Comparison of ENCODE assay signal across 24 cellular contexts in genomic region chr2:235031686-235032373, GRCh38.
"Had no signal": no experiment of that assay in that cellular context is flagged by ENCODE, and none has a peak within 500 bp of the region (broad histone marks: within the 10 kb centered on the region; RNA-seq: fewer than 3 reads in every experiment).

No MANE protein-coding gene starts in this region.

- H3K4me3 ChIP-seq: coronary artery, gastroesophageal sphincter, lower lobe of right lung, ovary, right lobe of liver, skin epidermis, testis had no signal

- ATAC-seq: activated naive CD4-positive, alpha-beta T cell treated with anti-CD3 and anti-CD28 coated beads, Interleukin-2, amount 50 U/mL, for 72 hours; activated T-helper 17 cell treated with anti-CD3 and anti-CD28 coated beads, Interleukin-2, amount 50 U/mL, for 72 hours; gastroesophageal sphincter; left lobe of liver; lower lobe of right lung; right lobe of liver; T-cell had no signal

- H3K36me3 ChIP-seq: ovary had no signal

- H3K27me3 Mint-ChIP-seq: activated T-cell treated with anti-CD3 and anti-CD28 coated beads, Interleukin-2, amount 50 U/mL, for 24 hours had no signal

- H3K9me3 Mint-ChIP-seq: activated naive CD4-positive, alpha-beta T cell treated with anti-CD3 and anti-CD28 coated beads, Interleukin-2, amount 50 U/mL, for 72 hours; activated T-cell treated with anti-CD3 and anti-CD28 coated beads, Interleukin-2, amount 50 U/mL, for 24 hours; activated T-helper 17 cell treated with anti-CD3 and anti-CD28 coated beads, Interleukin-2, amount 50 U/mL, for 72 hours; central memory CD8-positive, alpha-beta T cell; naive B cell; neural crest cell; T-cell; T-helper 2 cell treated with Interferon-gamma antibody and Interleukin-4, amounts not matched to agents 5 μg/mL and 100 μg/mL, for 36 hours had no signal

- FAIRE-seq: kidney had no signal

- H3K27me3 ChIP-seq: brain microvascular endothelial cell, gastroesophageal sphincter, ovary, right lobe of liver, testis had no signal

- H3K4me3 Mint-ChIP-seq: activated T-cell treated with anti-CD3 and anti-CD28 coated beads, Interleukin-2, amount 50 U/mL, for 24 hours; activated T-helper 17 cell treated with anti-CD3 and anti-CD28 coated beads, Interleukin-2, amount 50 U/mL, for 72 hours; central memory CD8-positive, alpha-beta T cell; neural crest cell; T-cell; T-helper 2 cell treated with Interferon-gamma antibody and Interleukin-4, amounts not matched to agents 5 μg/mL and 100 μg/mL, for 36 hours had no signal

- H3K4me1 Mint-ChIP-seq: activated T-helper 17 cell treated with anti-CD3 and anti-CD28 coated beads, Interleukin-2, amount 50 U/mL, for 72 hours; central memory CD8-positive, alpha-beta T cell had no signal

- H3K27ac ChIP-seq: brain microvascular endothelial cell, coronary artery, gastroesophageal sphincter, lower lobe of right lung, ovary, right lobe of liver, skin epidermis, testis, VCaP had no signal

- H3K36me3 Mint-ChIP-seq: activated naive CD4-positive, alpha-beta T cell treated with anti-CD3 and anti-CD28 coated beads, Interleukin-2, amount 50 U/mL, for 72 hours; naive B cell; T-cell had no signal

- H3K27ac Mint-ChIP-seq: activated T-cell treated with anti-CD3 and anti-CD28 coated beads, Interleukin-2, amount 50 U/mL, for 24 hours; activated T-helper 17 cell treated with anti-CD3 and anti-CD28 coated beads, Interleukin-2, amount 50 U/mL, for 72 hours; T-cell; T-helper 2 cell treated with Interferon-gamma antibody and Interleukin-4, amounts not matched to agents 5 μg/mL and 100 μg/mL, for 36 hours had no signal

- H3K9me3 ChIP-seq: gastroesophageal sphincter, lower lobe of right lung, ovary, right lobe of liver, testis had no signal

- DNase-seq: activated CD4-positive, alpha-beta T cell treated with anti-CD3 and anti-CD28 coated beads for 1 hour; activated CD4-positive, alpha-beta T cell treated with anti-CD3 and anti-CD28 coated beads, Interleukin-2, amount 50 U/mL, for 1 hour; activated T-cell treated with anti-CD3 and anti-CD28 coated beads, Interleukin-2, amount 50 U/mL, for 24 hours; aorta; brain microvascular endothelial cell; kidney; lower lobe of right lung; naive B cell; ovary; stimulated activated CD4-positive, alpha-beta T cell treated with anti-CD3 and anti-CD28 coated beads, Interleukin-1b, Interleukin-23, amount 100 ng/mL, for 48 hours; T-cell; testis; trophoblast cell had no signal
